ENCODE assay signal across 1 cellular context in genomic region chr3:138912237-138912636, GRCh38.
TF ChIP-seq lines count a peak whose summit lies in the region.

No MANE protein-coding gene starts in this region.

TF ChIP-seq in K562, 482 proteins besides CTCF, POLR2A, EP300 and RAD21 (continued from another document and continues in another):
- TF ChIP-seq MGA (IDR thresholded peaks at IDR 0.05) (no peak), DMBX1 (CRISPR knock-in tag; IDR thresholded peaks at IDR 0.05; ENCODE audit: borderline replicate concordance) (peak; percentile 43; the same call in 1 of the 2 replicates), ESRRB (CRISPR knock-in tag; IDR thresholded peaks at IDR 0.05; ENCODE audit: borderline replicate concordance) (no peak), ETV5 (CRISPR knock-in tag; IDR thresholded peaks at IDR 0.05; ENCODE audit: low read depth) (no peak), ZNF41 (CRISPR knock-in tag; conservative IDR thresholded peaks at IDR 0.05) (no peak), ZNF778 (CRISPR knock-in tag; IDR thresholded peaks at IDR 0.05) (no peak), ZBTB12 (CRISPR knock-in tag; IDR thresholded peaks at IDR 0.05) (no peak), TAF9B (IDR thresholded peaks at IDR 0.05; ENCODE audit: partially characterized antibody) (no peak), POLR2G (IDR thresholded peaks at IDR 0.05; ENCODE audit: low read depth, low read length) (no peak), JUND (IDR thresholded peaks at IDR 0.05; ENCODE audit: borderline replicate concordance, low read depth, low read length) (peak; percentile 35; the same call in 1 of the 2 replicates), JUND (tag; IDR thresholded peaks at IDR 0.05; ENCODE audit: borderline replicate concordance, low read depth, low read length) (peak; percentile 29; the same call in 1 of the 3 replicates), FOXK1 (CRISPR knock-in tag; IDR thresholded peaks at IDR 0.05; ENCODE audit: borderline replicate concordance) (no peak), NFE2L1 (tag; IDR thresholded peaks at IDR 0.05; ENCODE audit: borderline replicate concordance, low read depth) (no peak), ATF6 (CRISPR knock-in tag; IDR thresholded peaks at IDR 0.05) (no peak), HDGF (IDR thresholded peaks at IDR 0.05) (no peak), RBBP5 (IDR thresholded peaks at IDR 0.05; ENCODE audit: borderline replicate concordance, insufficient read depth, low read length, poor library complexity, severe bottlenecking) (no peak), FOXP1 (CRISPR knock-in tag; IDR thresholded peaks at IDR 0.05) (no peak), ZSCAN32 (CRISPR knock-in tag; IDR thresholded peaks at IDR 0.05) (no peak), NCOA4 (IDR thresholded peaks at IDR 0.05; ENCODE audit: partially characterized antibody) (no peak), ZNF316 (IDR thresholded peaks at IDR 0.05) (no peak), SMARCC2 (IDR thresholded peaks at IDR 0.05; ENCODE audit: low read depth) (no peak), POLR2B (IDR thresholded peaks at IDR 0.05; ENCODE audit: low read depth, partially characterized antibody) (no peak), MEF2A (IDR thresholded peaks at IDR 0.05; ENCODE audit: control insufficient read depth, low read depth, low read length) (no peak), SREBF2 (CRISPR knock-in tag; IDR thresholded peaks at IDR 0.05) (no peak), PPARD (CRISPR knock-in tag; IDR thresholded peaks at IDR 0.05) (no peak), RBFOX2 (IDR thresholded peaks at IDR 0.05; ENCODE audit: low read depth, low read length) (0 out of 2 replicates have a peak, but pooled peaks have one; percentile 25), ZBTB1 (CRISPR knock-in tag; IDR thresholded peaks at IDR 0.05; ENCODE audit: borderline replicate concordance, low read depth) (no peak), MAFG (tag; conservative IDR thresholded peaks at IDR 0.05) (no peak), MEIS2 (IDR thresholded peaks at IDR 0.05; ENCODE audit: partially characterized antibody) (no peak), ELF2 (CRISPR knock-in tag; IDR thresholded peaks at IDR 0.05) (no peak), THRB (CRISPR knock-in tag; conservative IDR thresholded peaks at IDR 0.05) (no peak), ZNF696 (CRISPR knock-in tag; conservative IDR thresholded peaks at IDR 0.05) (no peak), ADNP (tag; IDR thresholded peaks at IDR 0.05) (no peak), CREM (IDR thresholded peaks at IDR 0.05; ENCODE audit: low read depth) (no peak), ZNF57 (CRISPR knock-in tag; IDR thresholded peaks at IDR 0.05) (no peak), SRSF7 (optimal IDR thresholded peaks at IDR 0.05; ENCODE audit: low read depth, low read length) (no peak), NR3C1 (CRISPR knock-in tag; IDR thresholded peaks at IDR 0.05) (no peak), IRF2 (CRISPR knock-in tag; IDR thresholded peaks at IDR 0.05) (no peak), IFI16 (CRISPR knock-in tag; IDR thresholded peaks at IDR 0.05) (no peak), HINFP (tag; conservative IDR thresholded peaks at IDR 0.05; ENCODE audit: low read depth) (no peak), HSF4 (CRISPR knock-in tag; IDR thresholded peaks at IDR 0.05; ENCODE audit: borderline replicate concordance) (no peak), VEZF1 (CRISPR knock-in tag; IDR thresholded peaks at IDR 0.05) (no peak), ZNF644 (tag; IDR thresholded peaks at IDR 0.05; ENCODE audit: low read depth) (no peak), U2AF2 (optimal IDR thresholded peaks at IDR 0.05; ENCODE audit: low read depth, low read length) (no peak), KLF16 (IDR thresholded peaks at IDR 0.05) (no peak), E2F3 (CRISPR knock-in tag; IDR thresholded peaks at IDR 0.05) (no peak), TOE1 (IDR thresholded peaks at IDR 0.05; ENCODE audit: borderline replicate concordance) (no peak), TOE1 (CRISPR knock-in tag; IDR thresholded peaks at IDR 0.05; ENCODE audit: borderline replicate concordance, low read depth) (no peak), SIN3A (IDR thresholded peaks at IDR 0.05; ENCODE audit: borderline replicate concordance in 2 of 2, control insufficient read depth in 1 of 2, low read depth in 2 of 2, low read length in 2 of 2) (no peak), NFATC3 (IDR thresholded peaks at IDR 0.05) (no peak), GTF2A2 (tag; IDR thresholded peaks at IDR 0.05) (no peak), LEF1 (IDR thresholded peaks at IDR 0.05) (no peak)
